In genomic region chr15:77419050-77419835, GRCh38 we compare ENCODE assay signal across 8 cellular contexts. TPM values are rescaled to one million over a fixed set of nuclear protein-coding genes. Genes with fewer than 3 reads are reported as not detected.
DNase-seq lines count a peak whose midpoint lies in the region; ATAC-seq and TF ChIP-seq lines count a peak whose summit lies in the region.

No MANE protein-coding gene starts in this region.

- H3K4me3 Mint-ChIP-seq in CD4-positive, alpha-beta T cell = peak overlapping the region; percentile 96
- peak overlapping the region; percentile 91 to 100 (median 96) for H3K4me3 Mint-ChIP-seq in IgD-negative memory B cell
- H3K4me3 Mint-ChIP-seq in activated CD4-positive, alpha-beta memory T cell treated with anti-CD3 and anti-CD28 coated beads, Interleukin-2, amount 10 ng/mL, durations not matched to agents 7 days and 5 days = peak overlapping the region; percentile 92
- H3K4me3 Mint-ChIP-seq in effector memory CD8-positive, alpha-beta T cell = peak overlapping the region; percentile 96 to 99

- H3K36me3 Mint-ChIP-seq in CD4-positive, alpha-beta T cell (ENCODE audit: low read depth) = peaks cover 20% of the 10 kb centered on the region
- peaks cover 2% of the 10 kb centered on the region for H3K36me3 Mint-ChIP-seq in IgD-negative memory B cell
- peaks cover 5% of the 10 kb centered on the region for H3K36me3 Mint-ChIP-seq in activated CD4-positive, alpha-beta memory T cell treated with anti-CD3 and anti-CD28 coated beads, Interleukin-2, amount 10 ng/mL, durations not matched to agents 7 days and 5 days (ENCODE audit: low read depth)
- peaks cover 20% of the 10 kb centered on the region for H3K36me3 Mint-ChIP-seq in effector memory CD8-positive, alpha-beta T cell (ENCODE audit: insufficient read depth)

- H3K27me3 ChIP-seq in CD4-positive, alpha-beta T cell (ENCODE audit: control insufficient read depth, insufficient read depth, low read length) = no peaks in the 10 kb centered on the region

- no peaks in the 10 kb centered on the region for H3K9me3 Mint-ChIP-seq in CD4-positive, alpha-beta T cell
- H3K9me3 Mint-ChIP-seq in IgD-negative memory B cell = no peaks in the 10 kb centered on the region
- no peaks in the 10 kb centered on the region for H3K9me3 Mint-ChIP-seq in activated CD4-positive, alpha-beta memory T cell treated with anti-CD3 and anti-CD28 coated beads, Interleukin-2, amount 10 ng/mL, durations not matched to agents 7 days and 5 days
- no peaks in the 10 kb centered on the region for H3K9me3 Mint-ChIP-seq in effector memory CD8-positive, alpha-beta T cell

- ATAC-seq in CD4-positive, alpha-beta T cell (ENCODE audit: poor library complexity) = no peak
- ATAC-seq in effector memory CD8-positive, alpha-beta T cell (replicated peaks) = no peak

- no peaks in the 10 kb centered on the region for H3K9me3 ChIP-seq in CD4-positive, alpha-beta T cell (ENCODE audit: control insufficient read depth, low read length)
- H3K9me3 ChIP-seq in mesodermal cell (ENCODE audit: control insufficient read depth, low read length) = no peaks in the 10 kb centered on the region

- CTCF ChIA-PET in CD4-positive, alpha-beta T cell (lab: Charles Lee) = interaction anchor here (0.9 to 1.2 kb wide), 2 partner anchors 27 to 446 kb away, joined by 3 read pairs; no protein-coding TSS in a partner anchor
- CTCF ChIA-PET in activated CD4-positive, alpha-beta memory T cell treated with anti-CD3 and anti-CD28 coated beads, Interleukin-2, amount 10 ng/mL, durations not matched to agents 7 days and 5 days (lab: Charles Lee) = interaction anchor here (0.8 to 1.1 kb wide), 3 partner anchors 9 to 36 kb away, joined by 3 to 5 read pairs (median 3); no protein-coding TSS in a partner anchor

- no peak for TF ChIP-seq CTCF in CD4-positive, alpha-beta T cell (IDR thresholded peaks at IDR 0.05)
- peak; percentile 28 for TF ChIP-seq CTCF in GM20000 (IDR thresholded peaks at IDR 0.05; ENCODE audit: extremely low read depth, missing control alignments)

- H3K4me1 Mint-ChIP-seq in CD4-positive, alpha-beta T cell (ENCODE audit: low read depth) = peaks cover 46% of the 10 kb centered on the region
- H3K4me1 Mint-ChIP-seq in IgD-negative memory B cell = peaks cover 24 to 38% (median 37%) of the 10 kb centered on the region in 3 donors
- H3K4me1 Mint-ChIP-seq in activated CD4-positive, alpha-beta memory T cell treated with anti-CD3 and anti-CD28 coated beads, Interleukin-2, amount 10 ng/mL, durations not matched to agents 7 days and 5 days = peaks cover 30% of the 10 kb centered on the region
- H3K4me1 Mint-ChIP-seq in effector memory CD8-positive, alpha-beta T cell (ENCODE audit: low read depth in 2 of 2) = peaks cover 15 to 23% of the 10 kb centered on the region in 2 donors

- no peaks in the 10 kb centered on the region for H3K27me3 Mint-ChIP-seq in CD4-positive, alpha-beta T cell
- no peaks in the 10 kb centered on the region for H3K27me3 Mint-ChIP-seq in IgD-negative memory B cell
- peaks cover 12% of the 10 kb centered on the region for H3K27me3 Mint-ChIP-seq in activated CD4-positive, alpha-beta memory T cell treated with anti-CD3 and anti-CD28 coated beads, Interleukin-2, amount 10 ng/mL, durations not matched to agents 7 days and 5 days
- H3K27me3 Mint-ChIP-seq in effector memory CD8-positive, alpha-beta T cell = no peaks in the 10 kb centered on the region

- peaks cover 27% of the 10 kb centered on the region for H3K4me1 ChIP-seq in mesodermal cell (ENCODE audit: control insufficient read depth, insufficient read depth, low read length, poor library complexity, severe bottlenecking)

- H3K36me3 ChIP-seq in mesodermal cell (ENCODE audit: control insufficient read depth, insufficient read depth, low read length) = no peaks in the 10 kb centered on the region

- peak overlapping the region; percentile 65 for H3K27ac Mint-ChIP-seq in CD4-positive, alpha-beta T cell
- peak overlapping the region; percentile 78 to 97 (median 91) for H3K27ac Mint-ChIP-seq in IgD-negative memory B cell
- H3K27ac Mint-ChIP-seq in activated CD4-positive, alpha-beta memory T cell treated with anti-CD3 and anti-CD28 coated beads, Interleukin-2, amount 10 ng/mL, durations not matched to agents 7 days and 5 days = peak overlapping the region; percentile 79
- H3K27ac Mint-ChIP-seq in effector memory CD8-positive, alpha-beta T cell = peak overlapping the region; percentile 97 to 98

- H3K4me3 ChIP-seq in mesodermal cell (ENCODE audit: extremely low read depth, insufficient read depth, low read length, poor library complexity, severe bottlenecking) = peak overlapping the region; percentile 89

- intact Hi-C loops in CD4-positive, alpha-beta T cell (cut with DNase I, micrococcal nuclease) = no loop called here

- 0 to 2% methylated on average over 24 to 35 of the region's 71 CpGs for WGBS in mesodermal cell (ENCODE audit: insufficient coverage in 2 of 2), 2 experiments

- POLR2A ChIA-PET in CD4-positive, alpha-beta T cell (lab: Charles Lee) = interaction anchor here (0.7 to 1.9 kb wide), 3 partner anchors 9 to 232 kb away, joined by 3 to 13 read pairs (median 4); no protein-coding TSS in a partner anchor
- POLR2A ChIA-PET in activated CD4-positive, alpha-beta memory T cell treated with anti-CD3 and anti-CD28 coated beads, Interleukin-2, amount 10 ng/mL, durations not matched to agents 7 days and 5 days (lab: Charles Lee) = interaction anchor here (1.0 to 1.7 kb wide), 4 partner anchors 9 to 1121 kb away, joined by 3 to 22 read pairs (median 4); partner anchors contain the start of genes PSMA4 and PSTPIP1

- H3K27ac ChIP-seq in CD4-positive, alpha-beta T cell (ENCODE audit: low read depth, low read length) = no peak overlapping the region
- H3K27ac ChIP-seq in mesodermal cell (ENCODE audit: low read depth, low read length, severe bottlenecking) = peak overlapping the region; percentile 60

- DNase-seq in CD4-positive, alpha-beta T cell = peak in 6 of 10 experiments; percentile 2 to 38 (median 6)
- DNase-seq in GM20000 (ENCODE audit: low spot score) (peak; percentile 73), NCI-H2081 treated with DMSO at 0.1 percent for 48 hours (lab: John Stamatoyannopoulos, UW) (no peak)
- peak; percentile 37 for DNase-seq in activated CD4-positive, alpha-beta memory T cell treated with anti-CD3 and anti-CD28 coated beads, Interleukin-2, amount 10 ng/mL, durations not matched to agents 7 days and 5 days
- peak in 2 of 3 experiments; percentile 5 to 11 for DNase-seq in effector memory CD8-positive, alpha-beta T cell
- peak; percentile 9 for DNase-seq in stimulated activated CD8-positive, alpha-beta memory T cell treated with anti-CD3 and anti-CD28 coated beads, Interleukin-15, amount 100 ng/mL, for 24 hours (ENCODE audit: low read depth)

RNA-seq across cellular contexts. Expression of gene PEAK1, which starts 0.7 kb away (rescaled TPM):
- 10 to 100 TPM in 1 of 2 experiments, 1 to 10 TPM in 1; 9.2 to 11.0 TPM for total RNA-seq in CD4-positive, alpha-beta T cell
- 5.8 TPM for polyA plus RNA-seq in IgD-negative memory B cell
- total RNA-seq in activated CD4-positive, alpha-beta memory T cell treated with anti-CD3 and anti-CD28 coated beads, Interleukin-2, amount 10 ng/mL, durations not matched to agents 7 days and 5 days = 10 to 100 TPM; 20.8 to 23.6 TPM
- polyA plus RNA-seq in mesodermal cell (2013, experiment 1 of 2) = 30.1 TPM
- 25.8 TPM for polyA plus RNA-seq in mesodermal cell (2013, experiment 2 of 2)

RNA-seq across cellular contexts. Expression of gene HMG20A, which starts 1.4 kb away (rescaled TPM):
- 10 to 100 TPM; 16.2 to 20.0 TPM for total RNA-seq in CD4-positive, alpha-beta T cell
- 34.2 TPM for polyA plus RNA-seq in IgD-negative memory B cell
- total RNA-seq in activated CD4-positive, alpha-beta memory T cell treated with anti-CD3 and anti-CD28 coated beads, Interleukin-2, amount 10 ng/mL, durations not matched to agents 7 days and 5 days = 10 to 100 TPM; 44.0 to 45.1 TPM
- polyA plus RNA-seq in mesodermal cell (2013, experiment 1 of 2) = 49.7 TPM
- polyA plus RNA-seq in mesodermal cell (2013, experiment 2 of 2) = 47.9 TPM
